In the genomic region with DNA sequence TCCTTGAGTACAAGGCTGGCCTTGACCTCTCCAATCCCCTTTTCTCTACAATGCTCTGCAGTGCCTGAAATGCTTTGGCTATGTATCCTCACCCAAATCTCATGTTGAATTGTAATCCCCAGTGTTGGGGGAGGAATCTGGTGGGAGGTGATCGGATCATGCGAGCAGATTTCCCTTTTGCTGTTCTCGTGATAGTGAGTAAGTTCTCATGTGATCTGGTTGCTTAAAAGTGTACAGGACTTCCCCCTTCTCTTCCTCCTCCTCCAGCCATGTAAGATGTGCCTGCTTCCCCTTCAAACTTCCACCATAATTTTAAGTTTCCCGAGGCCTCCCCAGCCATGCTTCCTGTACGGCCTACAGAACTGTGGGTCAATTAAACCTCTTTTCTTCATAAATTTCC, we compare ENCODE assay signal across 18 cellular contexts. TPM values are rescaled to one million over a fixed set of nuclear protein-coding genes. Genes with fewer than 3 reads are reported as not detected.
DNase-seq lines count a peak whose midpoint lies in the region; ATAC-seq and TF ChIP-seq lines count a peak whose summit lies in the region.
"Had no signal": no experiment of that assay in that cellular context is flagged by ENCODE, and none has a peak within 500 bp of the region (broad histone marks: within the 10 kb centered on the region; RNA-seq: fewer than 3 reads in every experiment).

No MANE protein-coding gene starts in this region.

- no peak for ATAC-seq in CD4-positive, CD25-positive, alpha-beta regulatory T cell (ENCODE audit: low read depth in 2 of 2)
- no peak for ATAC-seq in central memory CD8-positive, alpha-beta T cell (replicated peaks; ENCODE audit: extremely low read depth, poor library complexity, severe bottlenecking)
- no peak for ATAC-seq in lower lobe of right lung
- ATAC-seq: A549 had no signal

- H3K4me1 ChIP-seq in CD4-positive, CD25-positive, alpha-beta regulatory T cell (ENCODE audit: control insufficient read depth, insufficient read depth, low read length, poor library complexity, severe bottlenecking): peaks cover 6% of the 10 kb centered on the region
- peaks cover 10% of the 10 kb centered on the region for H3K4me1 ChIP-seq in lower lobe of right lung
- H3K4me1 ChIP-seq: A549 had no signal

- H3K4me1 Mint-ChIP-seq in CD4-positive, CD25-positive, alpha-beta regulatory T cell: peaks cover 0 to 13% (median under 1%) of the 10 kb centered on the region in 4 donors
- peaks cover 13% of the 10 kb centered on the region for H3K4me1 Mint-ChIP-seq in central memory CD8-positive, alpha-beta T cell

- no peaks in the 10 kb centered on the region for H3K27me3 ChIP-seq in CD4-positive, CD25-positive, alpha-beta regulatory T cell (ENCODE audit: control insufficient read depth, insufficient read depth, low read length)
- no peaks in the 10 kb centered on the region for H3K27me3 ChIP-seq in lower lobe of right lung (ENCODE audit: low read depth)
- H3K27me3 ChIP-seq: BLaER1 treated with 17β-estradiol and CSF1 and Interleukin-3, amounts not matched to agents 10 nM and 100 nM had no signal

- no peaks in the 10 kb centered on the region for H3K36me3 Mint-ChIP-seq in CD4-positive, CD25-positive, alpha-beta regulatory T cell
- no peaks in the 10 kb centered on the region for H3K36me3 Mint-ChIP-seq in central memory CD8-positive, alpha-beta T cell (ENCODE audit: insufficient read depth)

- intact Hi-C loops in lower lobe of right lung (cut with DNase I): no loop called here

- no peaks in the 10 kb centered on the region for H3K27me3 Mint-ChIP-seq in CD4-positive, CD25-positive, alpha-beta regulatory T cell
- H3K27me3 Mint-ChIP-seq in central memory CD8-positive, alpha-beta T cell: no peaks in the 10 kb centered on the region

- H3K36me3 ChIP-seq in CD4-positive, CD25-positive, alpha-beta regulatory T cell (ENCODE audit: control insufficient read depth, insufficient read depth, low read length): no peaks in the 10 kb centered on the region
- no peaks in the 10 kb centered on the region for H3K36me3 ChIP-seq in lower lobe of right lung
- H3K36me3 ChIP-seq: BLaER1 treated with 17β-estradiol and CSF1 and Interleukin-3, amounts not matched to agents 10 nM and 100 nM had no signal

- no peak for TF ChIP-seq POLR2A in erythroblast (IDR thresholded peaks at IDR 0.05; ENCODE audit: low read length)

- no peak overlapping the region for H3K4me3 ChIP-seq in CD4-positive, CD25-positive, alpha-beta regulatory T cell (ENCODE audit: low read depth, low read length)
- H3K4me3 ChIP-seq in lower lobe of right lung: no peak overlapping the region
- H3K4me3 ChIP-seq: A549 had no signal

- TF ChIP-seq CTCF in lower lobe of right lung (IDR thresholded peaks at IDR 0.05) (no peak), GM20000 (IDR thresholded peaks at IDR 0.05; ENCODE audit: extremely low read depth, missing control alignments) (no peak)

- no peak overlapping the region for H3K4me3 Mint-ChIP-seq in CD4-positive, CD25-positive, alpha-beta regulatory T cell
- no peak overlapping the region for H3K4me3 Mint-ChIP-seq in central memory CD8-positive, alpha-beta T cell

- peaks cover 0 to 2% (median 0%) of the 10 kb centered on the region in 7 donors for H3K9me3 Mint-ChIP-seq in CD4-positive, CD25-positive, alpha-beta regulatory T cell
- H3K9me3 Mint-ChIP-seq in central memory CD8-positive, alpha-beta T cell: no peaks in the 10 kb centered on the region

- H3K27ac Mint-ChIP-seq in CD4-positive, CD25-positive, alpha-beta regulatory T cell: peak overlapping the region in 2 of 3 donors; percentile 15 to 80
- peak overlapping the region; percentile 8 for H3K27ac Mint-ChIP-seq in central memory CD8-positive, alpha-beta T cell (ENCODE audit: low read depth)

- H3K9me3 ChIP-seq in CD4-positive, CD25-positive, alpha-beta regulatory T cell (ENCODE audit: control insufficient read depth in 2 of 2, low read length in 2 of 2): no peaks in the 10 kb centered on the region
- no peaks in the 10 kb centered on the region for H3K9me3 ChIP-seq in lower lobe of right lung
- H3K9me3 ChIP-seq: A549 had no signal

- no peak overlapping the region for H3K27ac ChIP-seq in CD4-positive, CD25-positive, alpha-beta regulatory T cell (ENCODE audit: insufficient read depth, low read length, poor library complexity, severe bottlenecking)
- H3K27ac ChIP-seq in lower lobe of right lung: peak overlapping the region; percentile 38
- H3K27ac ChIP-seq: A549 had no signal

- no peak for DNase-seq in CD4-positive, CD25-positive, alpha-beta regulatory T cell
- DNase-seq in MV-4-11 (lab: John Stamatoyannopoulos, UW) (peak; percentile 47), lower lobe of right lung (peak; percentile 7), GDM1 (lab: John Stamatoyannopoulos, UW) (no peak), GM20000 (ENCODE audit: low spot score) (no peak), erythroblast (lab: John Stamatoyannopoulos, UW) (no peak), T-helper 2 cell (no peak)
- DNase-seq in central memory CD8-positive, alpha-beta T cell (ENCODE audit: low spot score in 2 of 2): no peak
- DNase-seq: DMS79 treated with DMSO at 0.1 percent for 48 hours, IMR-90, Karpas-422, NCI-H1105, NCI-H2081, NCI-H748 treated with DMSO at 0.1 percent for 48 hours, RPMI8226, SIG-M5 had no signal

RNA-seq across cellular contexts. Expression of a gene that starts 28.5 kb away (rescaled TPM):
- 381 TPM for total RNA-seq in CD4-positive, CD25-positive, alpha-beta regulatory T cell
- 10 to 100 TPM; 11.9 to 16.6 (median 14.5) TPM for polyA plus RNA-seq in CD4-positive, CD25-positive, alpha-beta regulatory T cell
- 66.9 TPM for total RNA-seq in lower lobe of right lung

Comparison
In these comparisons a context has a peak if more than half of its experiments do, and no peak if none do; other contexts are left out.
1. DNase-seq: peak in MV-4-11 (single experiment) and lower lobe of right lung (single experiment); none in CD4-positive, CD25-positive, alpha-beta regulatory T cell (0 of 3), central memory CD8-positive, alpha-beta T cell (0 of 2), GDM1 (single experiment), GM20000 (single experiment), erythroblast (0 of 2) and T-helper 2 cell (0 of 5).